Comparison of ENCODE assay signal across 30 cellular contexts in the genomic region with DNA sequence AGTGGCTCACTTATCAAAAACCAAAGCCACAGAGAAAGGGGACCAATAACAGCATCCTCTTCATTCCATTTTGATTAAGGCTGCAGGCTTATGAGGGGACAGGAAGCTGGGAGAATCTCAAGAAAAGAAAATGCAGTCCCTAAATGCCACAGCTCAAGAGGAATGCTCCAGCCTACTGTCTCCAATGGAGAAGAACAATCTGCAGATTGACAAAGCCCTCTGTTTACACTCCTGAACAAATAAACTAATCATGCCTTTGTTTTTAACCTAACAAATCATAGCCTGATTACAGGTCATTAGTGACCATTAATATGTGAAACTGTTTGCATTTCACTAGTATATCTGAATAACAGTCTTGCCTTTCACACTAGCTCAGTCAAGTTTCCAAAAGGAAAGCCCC. TPM values are rescaled to one million over a fixed set of nuclear protein-coding genes. Genes with fewer than 3 reads are reported as not detected.
"Had no signal": no experiment of that assay in that cellular context is flagged by ENCODE, and none has a peak within 500 bp of the region (broad histone marks: within the 10 kb centered on the region; RNA-seq: fewer than 3 reads in every experiment).

No MANE protein-coding gene starts in this region.

- H3K27ac ChIP-seq: esophagus squamous epithelium, heart right ventricle, left lung, neutrophil, pancreas, right lobe of liver, stomach, thyroid gland, vagina had no signal

- H3K4me1 ChIP-seq: esophagus squamous epithelium, heart right ventricle, left lung, stomach, thyroid gland, vagina had no signal

- H3K9me3 ChIP-seq: esophagus squamous epithelium, heart right ventricle, left lung, neutrophil, pancreas, right lobe of liver, stomach, thyroid gland, vagina had no signal

- H3K27ac Mint-ChIP-seq: effector memory CD8-positive, alpha-beta T cell; naive thymus-derived CD8-positive, alpha-beta T cell; nephron progenitor cell; stimulated activated effector memory CD8-positive, alpha-beta T cell treated with anti-CD3 and anti-CD28 coated beads, Interleukin-12 subunit alpha, Interleukin-12 subunit beta, amount 100 ng/mL, for 72 hours had no signal

- H3K9me3 Mint-ChIP-seq: effector memory CD8-positive, alpha-beta T cell; naive thymus-derived CD8-positive, alpha-beta T cell; nephron progenitor cell; stimulated activated effector memory CD8-positive, alpha-beta T cell treated with anti-CD3 and anti-CD28 coated beads, Interleukin-12 subunit alpha, Interleukin-12 subunit beta, amount 100 ng/mL, for 72 hours had no signal

- H3K4me3 Mint-ChIP-seq: effector memory CD8-positive, alpha-beta T cell; naive thymus-derived CD8-positive, alpha-beta T cell; nephron progenitor cell; stimulated activated effector memory CD8-positive, alpha-beta T cell treated with anti-CD3 and anti-CD28 coated beads, Interleukin-12 subunit alpha, Interleukin-12 subunit beta, amount 100 ng/mL, for 72 hours had no signal

- H3K4me2 ChIP-seq: smooth muscle cell had no signal

- H3K4me1 Mint-ChIP-seq: nephron progenitor cell had no signal

- H3K36me3 Mint-ChIP-seq: naive thymus-derived CD8-positive, alpha-beta T cell; stimulated activated effector memory CD8-positive, alpha-beta T cell treated with anti-CD3 and anti-CD28 coated beads, Interleukin-12 subunit alpha, Interleukin-12 subunit beta, amount 100 ng/mL, for 72 hours had no signal

- ATAC-seq: effector memory CD8-positive, alpha-beta T cell; heart right ventricle; left cardiac atrium; left lung; naive thymus-derived CD8-positive, alpha-beta T cell; pancreas; stimulated activated effector memory CD8-positive, alpha-beta T cell treated with anti-CD3 and anti-CD28 coated beads, Interleukin-12 subunit alpha, Interleukin-12 subunit beta, amount 100 ng/mL, for 72 hours had no signal

- H3K4me3 ChIP-seq: esophagus squamous epithelium, heart right ventricle, left lung, pancreas, right lobe of liver, smooth muscle cell, stomach, thyroid gland, vagina had no signal

- H3K27me3 Mint-ChIP-seq: effector memory CD8-positive, alpha-beta T cell had no signal

- H3K27me3 ChIP-seq: esophagus squamous epithelium, heart right ventricle, left lung, neutrophil, pancreas, right lobe of liver, stomach, thyroid gland, vagina had no signal

- H3K36me3 ChIP-seq: esophagus squamous epithelium, heart right ventricle, left lung, neutrophil, pancreas, right lobe of liver, stomach, thyroid gland, vagina had no signal

- DNase-seq: cortex of kidney; effector memory CD8-positive, alpha-beta T cell; erythroblast; esophagus squamous epithelium; foreskin melanocyte; glutamatergic neuron; heart right ventricle; hippocampal formation; kidney; left cardiac atrium; left lung; mesenchymal stem cell; midbrain; naive thymus-derived CD8-positive, alpha-beta T cell; nephron progenitor cell; pancreas; right lobe of liver; stimulated activated CD4-positive, alpha-beta T cell treated with anti-CD3 and anti-CD28 coated beads, Interleukin-2, amount 100 ng/mL, for 24 hours; stimulated activated CD4-positive, alpha-beta T cell treated with anti-CD3 and anti-CD28 coated beads, Interleukin-4, amount 100 ng/mL, for 24 hours; stimulated activated naive CD4-positive, alpha-beta T cell treated with Interleukin-2 at 50 U/mL for 16 hours; stomach; thyroid gland; trophoblast cell had no signal

RNA-seq across cellular contexts. Expression of gene PPP2R2B, which starts 26.5 kb away (rescaled TPM):
- total RNA-seq: dermis microvascular lymphatic vessel endothelial cell, lung microvascular endothelial cell, pulmonary artery endothelial cell had no signal
